In the genomic region with DNA sequence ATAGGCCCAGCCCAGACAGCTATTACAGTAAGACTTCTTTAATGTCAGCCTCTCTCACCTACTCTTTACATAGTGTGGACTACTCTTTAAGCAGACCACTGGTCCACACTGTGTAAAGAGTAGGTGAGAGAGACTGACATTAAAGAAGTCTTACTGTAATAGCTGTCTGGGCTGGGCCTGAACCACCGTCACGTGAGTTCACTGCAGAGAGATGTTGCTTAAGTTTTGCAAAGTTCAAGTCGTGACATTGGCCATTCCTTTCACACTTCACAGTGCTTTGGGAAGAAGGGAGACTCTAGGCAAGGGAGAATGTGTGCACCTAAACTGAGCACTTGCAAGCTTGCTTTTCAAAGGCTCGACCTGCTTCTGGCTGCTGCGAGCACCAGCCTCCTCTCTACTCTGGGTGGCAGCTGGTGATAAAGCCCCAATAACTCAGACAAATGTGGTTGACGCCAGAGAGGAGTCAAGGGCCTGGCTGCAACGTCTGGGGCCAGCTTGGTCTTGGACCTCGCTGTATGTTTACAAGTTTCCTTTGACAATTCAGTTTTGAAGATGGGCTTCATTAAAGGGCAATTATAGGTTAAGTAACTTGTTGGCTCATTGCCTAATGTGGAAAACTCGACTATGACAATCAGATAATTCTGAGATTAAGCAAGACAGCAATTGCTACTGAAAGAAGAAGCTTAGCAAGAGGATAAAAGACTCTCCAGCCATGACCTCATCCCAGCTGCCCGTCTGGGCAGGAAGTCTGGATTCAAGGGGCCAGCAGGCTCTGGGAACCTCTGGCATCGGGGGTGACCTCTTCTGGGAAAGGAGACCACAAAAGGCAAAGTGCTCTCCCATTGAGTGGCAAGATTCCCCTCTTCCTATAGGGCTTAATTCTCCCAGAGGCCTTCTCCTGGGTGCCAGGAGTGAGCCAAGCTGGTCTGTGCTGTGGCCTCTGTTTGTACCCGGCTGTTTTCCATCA, we compare ENCODE assay signal across 11 cellular contexts.
DNase-seq lines count a peak whose midpoint lies in the region; ATAC-seq, FAIRE-seq and TF ChIP-seq lines count a peak whose summit lies in the region.
"Had no signal": no experiment of that assay in that cellular context is flagged by ENCODE, and none has a peak within 500 bp of the region (broad histone marks: within the 10 kb centered on the region; RNA-seq: fewer than 3 reads in every experiment).

No MANE protein-coding gene starts in this region.

- H3K27ac ChIP-seq in kidney (ENCODE audit: low read depth in 2 of 2, low read length in 2 of 2): no peak overlapping the region
- peak overlapping the region in 2 of 4 donors; percentile 11 to 31 for H3K27ac ChIP-seq in transverse colon

- FAIRE-seq in kidney (lab: Jason Lieb, UNC): no peak

- intact Hi-C loops in kidney (cut with DNase I): no loop called here
- intact Hi-C loops in transverse colon (cut with DNase I; ENCODE audit: low total_unique reads): no loop called here

- H3K27me3 ChIP-seq in transverse colon: no peaks in the 10 kb centered on the region

- 62 to 68% methylated on average over 3 to 12 of the region's 12 CpGs for WGBS in transverse colon (ENCODE audit: low coverage in 1 of 2), 2 donors

- no peaks in the 10 kb centered on the region for H3K4me1 Mint-ChIP-seq in T-helper 17 cell

- H3K9me3 ChIP-seq in kidney (ENCODE audit: control insufficient read depth in 1 of 2, low read length in 2 of 2) (peaks cover 0 to 2% of the 10 kb centered on the region in 2 donors), T-helper 17 cell (ENCODE audit: control insufficient read depth, low read length, poor library complexity, severe bottlenecking) (no peaks in the 10 kb centered on the region), transverse colon (peaks cover 0 to under 1% of the 10 kb centered on the region in 2 donors)

- no peak overlapping the region for H3K4me3 Mint-ChIP-seq in T-helper 17 cell
- H3K4me3 Mint-ChIP-seq: CD4-positive, alpha-beta T cell; naive thymus-derived CD8-positive, alpha-beta T cell had no signal

- no peak for ATAC-seq in T-helper 17 cell
- ATAC-seq: naive thymus-derived CD8-positive, alpha-beta T cell had no signal

- in situ Hi-C loops in transverse colon (cut with MboI; ENCODE audit: low pct_ligation_motif_present in 1 of 4, low pct_unique_long_range_greater_than_20kb in 1 of 4, low sequenced_read_pairs in 3 of 4): no loop called here

- H3K9ac ChIP-seq in kidney (ENCODE audit: low read length in 2 of 2): no peak overlapping the region

- H3K27ac Mint-ChIP-seq in T-helper 17 cell: no peak overlapping the region
- H3K27ac Mint-ChIP-seq: CD4-positive, alpha-beta T cell; naive thymus-derived CD8-positive, alpha-beta T cell had no signal

- H3K36me3 ChIP-seq in kidney (ENCODE audit: control insufficient read depth in 1 of 2, insufficient read depth in 2 of 2, low read length in 2 of 2) (no peaks in the 10 kb centered on the region), transverse colon (no peaks in the 10 kb centered on the region)

- H3K4me1 ChIP-seq in kidney (ENCODE audit: control insufficient read depth in 1 of 2, insufficient read depth in 1 of 2, low read depth in 1 of 2, low read length in 2 of 2) (peaks cover 0 to 2% of the 10 kb centered on the region in 2 donors), transverse colon (peaks cover 0 to 7% (median 0%) of the 10 kb centered on the region in 4 donors)

- TF ChIP-seq CTCF in kidney (IDR thresholded peaks at IDR 0.05; ENCODE audit: borderline replicate concordance, extremely low read depth, insufficient read depth): no peak
- no peak for TF ChIP-seq CTCF in transverse colon (IDR thresholded peaks at IDR 0.05)

- no peak for TF ChIP-seq EP300 in transverse colon (IDR thresholded peaks at IDR 0.05; ENCODE audit: low read depth)

- DNase-seq in AML-193 (lab: John Stamatoyannopoulos, UW) (peak; percentile 53 to 64), HCEC 1CT (peak; percentile 32), NOMO-1 treated with DMSO at 0.1 percent for 48 hours (lab: John Stamatoyannopoulos, UW; ENCODE audit: unreplicated experiment) (peak; percentile 95), kidney (peak; percentile 81), GM19238 (ENCODE audit: insufficient read length, low spot score) (no peak), T-helper 17 cell (no peak), transverse colon (no peak)
- DNase-seq in activated T-cell treated with anti-CD3 and anti-CD28 coated beads, Interleukin-2, amount 50 U/mL, for 48 hours: no peak
- DNase-seq: CD4-positive, alpha-beta T cell; MM.1S had no signal

- H3K4me3 ChIP-seq in kidney (ENCODE audit: low read length in 2 of 2) (no peak overlapping the region), transverse colon (no peak overlapping the region)

- TF ChIP-seq POLR2A in transverse colon (IDR thresholded peaks at IDR 0.05): no peak

- H3K36me3 Mint-ChIP-seq in T-helper 17 cell (ENCODE audit: low read depth): no peaks in the 10 kb centered on the region

- H3K27me3 Mint-ChIP-seq in T-helper 17 cell: no peaks in the 10 kb centered on the region

Comparison
In these comparisons a context has a peak if more than half of its experiments do, and no peak if none do; other contexts are left out.
1. DNase-seq: peak in AML-193 (2 of 2), HCEC 1CT (single experiment), NOMO-1 treated with DMSO at 0.1 percent for 48 hours (single experiment) and kidney (single experiment); none in GM19238 (single experiment), T-helper 17 cell (0 of 3), transverse colon (single experiment) and activated T-cell treated with anti-CD3 and anti-CD28 coated beads, Interleukin-2, amount 50 U/mL, for 48 hours (0 of 2).